Comparison of ENCODE assay signal across 1 cellular context in the genomic region with DNA sequence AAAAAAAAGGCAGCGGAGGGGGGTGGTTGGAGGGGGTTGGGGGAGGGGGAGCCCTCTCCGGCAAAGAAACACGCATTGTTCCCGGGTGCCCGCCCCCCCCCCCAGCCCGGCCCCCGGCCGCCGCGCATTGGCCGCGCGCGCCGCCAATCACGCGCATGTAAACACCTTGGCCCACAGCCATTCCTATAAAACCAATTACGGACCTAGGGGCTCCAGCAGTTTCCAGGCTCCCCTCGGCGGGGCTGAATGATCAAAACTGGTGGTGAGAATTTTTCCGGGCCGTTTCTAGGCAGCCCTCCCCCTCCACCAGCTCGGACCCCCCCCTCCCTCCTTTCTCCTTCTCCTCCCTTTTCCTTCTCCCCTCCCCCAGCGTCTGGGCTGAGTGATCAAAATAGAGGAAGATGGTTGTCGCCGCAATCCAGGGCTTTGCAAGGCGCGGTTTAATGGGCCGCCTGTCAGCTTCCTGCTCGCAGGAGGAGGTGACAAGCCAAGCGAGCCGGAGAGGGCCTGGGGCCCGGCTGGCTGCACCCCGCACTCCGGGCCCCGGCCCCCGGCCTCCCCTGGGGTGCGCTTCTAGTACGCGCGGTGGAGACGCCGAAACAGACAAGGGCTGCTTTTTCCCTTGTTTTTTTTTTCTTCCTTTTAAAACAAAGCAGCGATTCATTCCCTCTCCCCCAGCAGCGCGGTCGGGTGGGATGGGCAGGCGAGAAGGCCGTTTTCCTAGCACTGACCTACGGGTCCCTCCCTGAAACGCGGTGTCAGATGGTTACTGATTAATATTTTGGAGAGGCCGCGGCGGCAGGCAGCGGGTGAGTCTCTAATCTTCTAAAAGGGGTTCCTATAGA.
A peak's percentile ranks its signal among the peaks of the same experiment; 100 is the strongest.
TF ChIP-seq lines count a peak whose summit lies in the region.

No MANE protein-coding gene starts in this region.

TF ChIP-seq in HepG2, 621 proteins besides CTCF, POLR2A, EP300 and RAD21 (continued from another document and continues in another):
- TF ChIP-seq ZNF350 (CRISPR knock-in tag; IDR thresholded peaks at IDR 0.05; ENCODE audit: borderline replicate concordance, low read depth) (no peak; the same call in 1 of the 2 replicates), MATR3 (CRISPR knock-in tag; IDR thresholded peaks at IDR 0.05) (no peak), SATB2 (CRISPR knock-in tag; IDR thresholded peaks at IDR 0.05) (no peak), CHCHD3 (CRISPR knock-in tag; IDR thresholded peaks at IDR 0.05) (no peak), MIXL1 (CRISPR knock-in tag; IDR thresholded peaks at IDR 0.05) (peak; percentile 26; the same call in 1 of the 2 replicates), ZSCAN12 (CRISPR knock-in tag; IDR thresholded peaks at IDR 0.05) (no peak), DNMT3B (CRISPR knock-in tag; conservative IDR thresholded peaks at IDR 0.05) (no peak; the same call in 1 of the 2 replicates), ZNF484 (CRISPR knock-in tag; IDR thresholded peaks at IDR 0.05; ENCODE audit: borderline replicate concordance, low read depth) (no peak), ZNF879 (CRISPR knock-in tag; IDR thresholded peaks at IDR 0.05) (no peak), HMG20A (CRISPR knock-in tag; IDR thresholded peaks at IDR 0.05; ENCODE audit: borderline replicate concordance) (no peak), ZNF30 (CRISPR knock-in tag; IDR thresholded peaks at IDR 0.05) (no peak), TSC22D2 (CRISPR knock-in tag; IDR thresholded peaks at IDR 0.05; ENCODE audit: borderline replicate concordance) (no peak), HDAC1 (CRISPR knock-in tag; IDR thresholded peaks at IDR 0.05) (no peak), ZNF124 (CRISPR knock-in tag; IDR thresholded peaks at IDR 0.05) (no peak), MAFF (IDR thresholded peaks at IDR 0.05; ENCODE audit: low read depth, low read length) (no peak), ATRX (CRISPR knock-in tag; IDR thresholded peaks at IDR 0.05; ENCODE audit: borderline replicate concordance) (no peak), KLF9 (CRISPR knock-in tag; IDR thresholded peaks at IDR 0.05; ENCODE audit: low read depth) (no peak), ARNTL (CRISPR knock-in tag; IDR thresholded peaks at IDR 0.05) (no peak), JDP2 (CRISPR knock-in tag; IDR thresholded peaks at IDR 0.05; ENCODE audit: borderline replicate concordance) (no peak; the same call in 1 of the 2 replicates), GFI1 (CRISPR knock-in tag; IDR thresholded peaks at IDR 0.05; ENCODE audit: borderline replicate concordance) (peak; percentile 13; the same call in 1 of the 2 replicates), GABPB1 (CRISPR knock-in tag; IDR thresholded peaks at IDR 0.05) (no peak), ARHGAP35 (CRISPR knock-in tag; IDR thresholded peaks at IDR 0.05; ENCODE audit: borderline replicate concordance) (no peak), KAT2B (IDR thresholded peaks at IDR 0.05; ENCODE audit: borderline replicate concordance, low read depth, low read length) (no peak), ZNF841 (CRISPR knock-in tag; IDR thresholded peaks at IDR 0.05; ENCODE audit: borderline replicate concordance) (no peak), SP5 (CRISPR knock-in tag; IDR thresholded peaks at IDR 0.05; ENCODE audit: borderline replicate concordance, low read depth) (peak; percentile 64; the same call in 1 of the 2 replicates), MIER2 (CRISPR knock-in tag; IDR thresholded peaks at IDR 0.05) (no peak), ZNF253 (CRISPR knock-in tag; IDR thresholded peaks at IDR 0.05; ENCODE audit: borderline replicate concordance) (no peak), NFIB (CRISPR knock-in tag; IDR thresholded peaks at IDR 0.05; ENCODE audit: borderline replicate concordance) (no peak), ZNF678 (CRISPR knock-in tag; IDR thresholded peaks at IDR 0.05) (no peak), ZNF382 (CRISPR knock-in tag; IDR thresholded peaks at IDR 0.05; ENCODE audit: borderline replicate concordance) (no peak), BRCA1 (CRISPR knock-in tag; IDR thresholded peaks at IDR 0.05) (no peak), SUZ12 (IDR thresholded peaks at IDR 0.05; ENCODE audit: low read depth, low read length) (no peak), IRX3 (CRISPR knock-in tag; IDR thresholded peaks at IDR 0.05; ENCODE audit: borderline replicate concordance, low read depth) (no peak), SMARCC2 (IDR thresholded peaks at IDR 0.05) (no peak), ZBTB21 (CRISPR knock-in tag; IDR thresholded peaks at IDR 0.05) (no peak), HOXA7 (CRISPR knock-in tag; IDR thresholded peaks at IDR 0.05) (no peak), CBX5 (CRISPR knock-in tag; IDR thresholded peaks at IDR 0.05; ENCODE audit: borderline replicate concordance) (no peak), PTBP1 (IDR thresholded peaks at IDR 0.05; ENCODE audit: low read depth, low read length, poor library complexity, severe bottlenecking) (peak; percentile 99), ELF1 (CRISPR knock-in tag; IDR thresholded peaks at IDR 0.05) (no peak), ZNF552 (CRISPR knock-in tag; IDR thresholded peaks at IDR 0.05; ENCODE audit: borderline replicate concordance) (no peak), ZNF121 (CRISPR knock-in tag; IDR thresholded peaks at IDR 0.05) (no peak), ETV6 (CRISPR knock-in tag; conservative IDR thresholded peaks at IDR 0.05) (no peak), ZNF766 (CRISPR knock-in tag; IDR thresholded peaks at IDR 0.05; ENCODE audit: borderline replicate concordance) (no peak), NCOA2 (CRISPR knock-in tag; IDR thresholded peaks at IDR 0.05) (peak; percentile 53; the same call in 1 of the 2 replicates), NR2F2 (IDR thresholded peaks at IDR 0.05; ENCODE audit: borderline replicate concordance, low read depth) (no peak), CC2D1A (CRISPR knock-in tag; IDR thresholded peaks at IDR 0.05) (no peak)
- TF ChIP-seq, protein P1, sequence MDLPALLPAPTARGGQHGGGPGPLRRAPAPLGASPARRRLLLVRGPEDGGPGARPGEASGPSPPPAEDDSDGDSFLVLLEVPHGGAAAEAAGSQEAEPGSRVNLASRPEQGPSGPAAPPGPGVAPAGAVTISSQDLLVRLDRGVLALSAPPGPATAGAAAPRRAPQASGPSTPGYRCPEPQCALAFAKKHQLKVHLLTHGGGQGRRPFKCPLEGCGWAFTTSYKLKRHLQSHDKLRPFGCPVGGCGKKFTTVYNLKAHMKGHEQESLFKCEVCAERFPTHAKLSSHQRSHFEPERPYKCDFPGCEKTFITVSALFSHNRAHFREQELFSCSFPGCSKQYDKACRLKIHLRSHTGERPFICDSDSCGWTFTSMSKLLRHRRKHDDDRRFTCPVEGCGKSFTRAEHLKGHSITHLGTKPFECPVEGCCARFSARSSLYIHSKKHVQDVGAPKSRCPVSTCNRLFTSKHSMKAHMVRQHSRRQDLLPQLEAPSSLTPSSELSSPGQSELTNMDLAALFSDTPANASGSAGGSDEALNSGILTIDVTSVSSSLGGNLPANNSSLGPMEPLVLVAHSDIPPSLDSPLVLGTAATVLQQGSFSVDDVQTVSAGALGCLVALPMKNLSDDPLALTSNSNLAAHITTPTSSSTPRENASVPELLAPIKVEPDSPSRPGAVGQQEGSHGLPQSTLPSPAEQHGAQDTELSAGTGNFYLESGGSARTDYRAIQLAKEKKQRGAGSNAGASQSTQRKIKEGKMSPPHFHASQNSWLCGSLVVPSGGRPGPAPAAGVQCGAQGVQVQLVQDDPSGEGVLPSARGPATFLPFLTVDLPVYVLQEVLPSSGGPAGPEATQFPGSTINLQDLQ (CRISPR knock-in tag; IDR thresholded peaks at IDR 0.05), result no peak
- TF ChIP-seq, protein P2, sequence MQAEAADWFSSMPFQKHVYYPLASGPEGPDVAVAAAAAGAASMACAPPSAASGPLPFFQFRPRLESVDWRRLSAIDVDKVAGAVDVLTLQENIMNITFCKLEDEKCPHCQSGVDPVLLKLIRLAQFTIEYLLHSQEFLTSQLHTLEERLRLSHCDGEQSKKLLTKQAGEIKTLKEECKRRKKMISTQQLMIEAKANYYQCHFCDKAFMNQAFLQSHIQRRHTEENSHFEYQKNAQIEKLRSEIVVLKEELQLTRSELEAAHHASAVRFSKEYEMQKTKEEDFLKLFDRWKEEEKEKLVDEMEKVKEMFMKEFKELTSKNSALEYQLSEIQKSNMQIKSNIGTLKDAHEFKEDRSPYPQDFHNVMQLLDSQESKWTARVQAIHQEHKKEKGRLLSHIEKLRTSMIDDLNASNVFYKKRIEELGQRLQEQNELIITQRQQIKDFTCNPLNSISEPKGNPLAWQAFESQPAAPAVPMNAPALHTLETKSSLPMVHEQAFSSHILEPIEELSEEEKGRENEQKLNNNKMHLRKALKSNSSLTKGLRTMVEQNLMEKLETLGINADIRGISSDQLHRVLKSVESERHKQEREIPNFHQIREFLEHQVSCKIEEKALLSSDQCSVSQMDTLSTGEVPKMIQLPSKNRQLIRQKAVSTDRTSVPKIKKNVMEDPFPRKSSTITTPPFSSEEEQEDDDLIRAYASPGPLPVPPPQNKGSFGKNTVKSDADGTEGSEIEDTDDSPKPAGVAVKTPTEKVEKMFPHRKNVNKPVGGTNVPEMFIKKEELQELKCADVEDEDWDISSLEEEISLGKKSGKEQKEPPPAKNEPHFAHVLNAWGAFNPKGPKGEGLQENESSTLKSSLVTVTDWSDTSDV (CRISPR knock-in tag; IDR thresholded peaks at IDR 0.05), result no peak
- TF ChIP-seq, protein P3, sequence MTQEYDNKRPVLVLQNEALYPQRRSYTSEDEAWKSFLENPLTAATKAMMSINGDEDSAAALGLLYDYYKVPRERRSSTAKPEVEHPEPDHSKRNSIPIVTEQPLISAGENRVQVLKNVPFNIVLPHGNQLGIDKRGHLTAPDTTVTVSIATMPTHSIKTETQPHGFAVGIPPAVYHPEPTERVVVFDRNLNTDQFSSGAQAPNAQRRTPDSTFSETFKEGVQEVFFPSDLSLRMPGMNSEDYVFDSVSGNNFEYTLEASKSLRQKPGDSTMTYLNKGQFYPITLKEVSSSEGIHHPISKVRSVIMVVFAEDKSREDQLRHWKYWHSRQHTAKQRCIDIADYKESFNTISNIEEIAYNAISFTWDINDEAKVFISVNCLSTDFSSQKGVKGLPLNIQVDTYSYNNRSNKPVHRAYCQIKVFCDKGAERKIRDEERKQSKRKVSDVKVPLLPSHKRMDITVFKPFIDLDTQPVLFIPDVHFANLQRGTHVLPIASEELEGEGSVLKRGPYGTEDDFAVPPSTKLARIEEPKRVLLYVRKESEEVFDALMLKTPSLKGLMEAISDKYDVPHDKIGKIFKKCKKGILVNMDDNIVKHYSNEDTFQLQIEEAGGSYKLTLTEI (CRISPR knock-in tag; conservative IDR thresholded peaks at IDR 0.05), result no peak
- TF ChIP-seq, protein P4, sequence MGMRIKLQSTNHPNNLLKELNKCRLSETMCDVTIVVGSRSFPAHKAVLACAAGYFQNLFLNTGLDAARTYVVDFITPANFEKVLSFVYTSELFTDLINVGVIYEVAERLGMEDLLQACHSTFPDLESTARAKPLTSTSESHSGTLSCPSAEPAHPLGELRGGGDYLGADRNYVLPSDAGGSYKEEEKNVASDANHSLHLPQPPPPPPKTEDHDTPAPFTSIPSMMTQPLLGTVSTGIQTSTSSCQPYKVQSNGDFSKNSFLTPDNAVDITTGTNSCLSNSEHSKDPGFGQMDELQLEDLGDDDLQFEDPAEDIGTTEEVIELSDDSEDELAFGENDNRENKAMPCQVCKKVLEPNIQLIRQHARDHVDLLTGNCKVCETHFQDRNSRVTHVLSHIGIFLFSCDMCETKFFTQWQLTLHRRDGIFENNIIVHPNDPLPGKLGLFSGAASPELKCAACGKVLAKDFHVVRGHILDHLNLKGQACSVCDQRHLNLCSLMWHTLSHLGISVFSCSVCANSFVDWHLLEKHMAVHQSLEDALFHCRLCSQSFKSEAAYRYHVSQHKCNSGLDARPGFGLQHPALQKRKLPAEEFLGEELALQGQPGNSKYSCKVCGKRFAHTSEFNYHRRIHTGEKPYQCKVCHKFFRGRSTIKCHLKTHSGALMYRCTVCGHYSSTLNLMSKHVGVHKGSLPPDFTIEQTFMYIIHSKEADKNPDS (CRISPR knock-in tag; IDR thresholded peaks at IDR 0.05), result no peak
- TF ChIP-seq, protein P5, sequence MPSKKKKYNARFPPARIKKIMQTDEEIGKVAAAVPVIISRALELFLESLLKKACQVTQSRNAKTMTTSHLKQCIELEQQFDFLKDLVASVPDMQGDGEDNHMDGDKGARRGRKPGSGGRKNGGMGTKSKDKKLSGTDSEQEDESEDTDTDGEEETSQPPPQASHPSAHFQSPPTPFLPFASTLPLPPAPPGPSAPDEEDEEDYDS (CRISPR knock-in tag; IDR thresholded peaks at IDR 0.05), result peak; percentile 96
- TF ChIP-seq, protein P6, sequence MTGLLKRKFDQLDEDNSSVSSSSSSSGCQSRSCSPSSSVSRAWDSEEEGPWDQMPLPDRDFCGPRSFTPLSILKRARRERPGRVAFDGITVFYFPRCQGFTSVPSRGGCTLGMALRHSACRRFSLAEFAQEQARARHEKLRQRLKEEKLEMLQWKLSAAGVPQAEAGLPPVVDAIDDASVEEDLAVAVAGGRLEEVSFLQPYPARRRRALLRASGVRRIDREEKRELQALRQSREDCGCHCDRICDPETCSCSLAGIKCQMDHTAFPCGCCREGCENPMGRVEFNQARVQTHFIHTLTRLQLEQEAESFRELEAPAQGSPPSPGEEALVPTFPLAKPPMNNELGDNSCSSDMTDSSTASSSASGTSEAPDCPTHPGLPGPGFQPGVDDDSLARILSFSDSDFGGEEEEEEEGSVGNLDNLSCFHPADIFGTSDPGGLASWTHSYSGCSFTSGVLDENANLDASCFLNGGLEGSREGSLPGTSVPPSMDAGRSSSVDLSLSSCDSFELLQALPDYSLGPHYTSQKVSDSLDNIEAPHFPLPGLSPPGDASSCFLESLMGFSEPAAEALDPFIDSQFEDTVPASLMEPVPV (CRISPR knock-in tag; IDR thresholded peaks at IDR 0.05), result no peak
- TF ChIP-seq, protein P7, sequence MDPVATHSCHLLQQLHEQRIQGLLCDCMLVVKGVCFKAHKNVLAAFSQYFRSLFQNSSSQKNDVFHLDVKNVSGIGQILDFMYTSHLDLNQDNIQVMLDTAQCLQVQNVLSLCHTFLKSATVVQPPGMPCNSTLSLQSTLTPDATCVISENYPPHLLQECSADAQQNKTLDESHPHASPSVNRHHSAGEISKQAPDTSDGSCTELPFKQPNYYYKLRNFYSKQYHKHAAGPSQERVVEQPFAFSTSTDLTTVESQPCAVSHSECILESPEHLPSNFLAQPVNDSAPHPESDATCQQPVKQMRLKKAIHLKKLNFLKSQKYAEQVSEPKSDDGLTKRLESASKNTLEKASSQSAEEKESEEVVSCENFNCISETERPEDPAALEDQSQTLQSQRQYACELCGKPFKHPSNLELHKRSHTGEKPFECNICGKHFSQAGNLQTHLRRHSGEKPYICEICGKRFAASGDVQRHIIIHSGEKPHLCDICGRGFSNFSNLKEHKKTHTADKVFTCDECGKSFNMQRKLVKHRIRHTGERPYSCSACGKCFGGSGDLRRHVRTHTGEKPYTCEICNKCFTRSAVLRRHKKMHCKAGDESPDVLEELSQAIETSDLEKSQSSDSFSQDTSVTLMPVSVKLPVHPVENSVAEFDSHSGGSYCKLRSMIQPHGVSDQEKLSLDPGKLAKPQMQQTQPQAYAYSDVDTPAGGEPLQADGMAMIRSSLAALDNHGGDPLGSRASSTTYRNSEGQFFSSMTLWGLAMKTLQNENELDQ (CRISPR knock-in tag; IDR thresholded peaks at IDR 0.05; ENCODE audit: borderline replicate concordance), result no peak
